Comparison of ENCODE assay signal across 9 cellular contexts in the genomic region with DNA sequence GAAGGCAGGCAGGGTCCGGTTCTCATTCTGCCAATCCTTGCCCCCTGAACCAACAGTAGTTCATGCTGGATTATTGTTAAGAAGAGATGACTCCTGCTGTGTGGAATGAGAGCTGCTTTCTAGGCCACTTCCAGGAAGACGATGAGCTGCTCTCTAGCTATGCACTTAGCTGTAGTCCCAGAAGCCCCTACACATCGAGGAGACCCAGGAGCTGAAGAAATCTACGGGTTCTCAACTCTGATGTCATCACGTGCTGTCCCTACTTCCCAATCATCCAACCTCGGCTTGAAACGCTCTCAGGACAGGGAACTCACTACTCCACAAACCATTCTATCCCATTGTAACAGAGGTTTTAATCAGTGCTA. TPM values are rescaled to one million over a fixed set of nuclear protein-coding genes. Genes with fewer than 3 reads are reported as not detected.
DNase-seq lines count a peak whose midpoint lies in the region; ATAC-seq, FAIRE-seq and TF ChIP-seq lines count a peak whose summit lies in the region.
"Had no signal": no experiment of that assay in that cellular context is flagged by ENCODE, and none has a peak within 500 bp of the region (broad histone marks: within the 10 kb centered on the region; RNA-seq: fewer than 3 reads in every experiment).

No MANE protein-coding gene starts in this region.

- no peaks in the 10 kb centered on the region for H3K36me3 ChIP-seq in mesodermal cell (ENCODE audit: control insufficient read depth, insufficient read depth, low read length)
- H3K36me3 ChIP-seq: pancreas had no signal

- no peaks in the 10 kb centered on the region for H3K9me3 ChIP-seq in A549
- no peaks in the 10 kb centered on the region for H3K9me3 ChIP-seq in mesodermal cell (ENCODE audit: control insufficient read depth, low read length)
- H3K9me3 ChIP-seq: pancreas had no signal

- CTCF ChIA-PET in A549 (lab: Yijun Ruan, JAX) = interaction anchor here (0.6 to 1.6 kb wide), 3 partner anchors 10 to 86 kb away, joined by 3 to 7 read pairs (median 6); a partner anchor contains a TSS

- DNase-seq in A549 (ENCODE audit: low read depth in 1 of 2, low spot score in 1 of 2) (no peak), HT1080 (ENCODE audit: low read depth) (peak; percentile 67), NCI-H82 treated with DMSO at 0.1 percent for 48 hours (lab: John Stamatoyannopoulos, UW; ENCODE audit: unreplicated experiment) (no peak), mucosa of gallbladder (ENCODE audit: low spot score) (no peak)
- no peak for DNase-seq in stimulated activated CD4-positive, alpha-beta T cell treated with anti-CD3 and anti-CD28 coated beads, Interleukin-15, amount 100 ng/mL, for 24 hours
- DNase-seq: pancreas had no signal

- H3K4me3 ChIP-seq in A549 (no peak overlapping the region), mesodermal cell (ENCODE audit: extremely low read depth, insufficient read depth, low read length, poor library complexity, severe bottlenecking) (no peak overlapping the region)
- H3K4me3 ChIP-seq: pancreas had no signal

- no peak for TF ChIP-seq EP300 in A549 (IDR thresholded peaks at IDR 0.05)

- H3K27ac ChIP-seq in A549 (no peak overlapping the region), mesodermal cell (ENCODE audit: low read depth, low read length, severe bottlenecking) (peak overlapping the region; percentile 72)
- H3K27ac ChIP-seq: pancreas had no signal

- no peak for TF ChIP-seq POLR2A in A549 (IDR thresholded peaks at IDR 0.05; ENCODE audit: low read length)

- 0 out of 3 replicates have a peak, but pooled peaks cover 10% of the 10 kb centered on the region for H3K4me1 ChIP-seq in A549
- H3K4me1 ChIP-seq in mesodermal cell (ENCODE audit: control insufficient read depth, insufficient read depth, low read length, poor library complexity, severe bottlenecking) = peaks cover 20% of the 10 kb centered on the region
- H3K4me1 ChIP-seq: pancreas had no signal

- ATAC-seq in A549 (peak; percentile 34 to 62; a peak in 3 of 6 replicates), esophagus mucosa (peak; percentile 36), GM21786 (IDR thresholded peaks at IDR 0.05; ENCODE audit: unreplicated experiment) (no peak)

- no peak for TF ChIP-seq RAD21 in A549 (conservative IDR thresholded peaks at IDR 0.05 in 1 of 2, IDR thresholded peaks at IDR 0.05 in 1 of 2)

- no peak for FAIRE-seq in A549 (lab: Jason Lieb, UNC)
- FAIRE-seq: pancreas had no signal

- no peak for TF ChIP-seq CTCF in A549 (IDR thresholded peaks at IDR 0.05)

- H3K4me2 ChIP-seq in A549 = no peak overlapping the region

- POLR2A ChIA-PET in A549 (lab: Yijun Ruan, JAX) = no interaction called here

- 50% methylated on average over 7 of the region's 7 CpGs for WGBS in A549 (ENCODE audit: missing lambda C conversion rate)
- WGBS in mesodermal cell (ENCODE audit: insufficient coverage in 2 of 2), 2 experiments = 62 to 75% methylated on average over 4 of the region's 7 CpGs

TF ChIP-seq in A549, 52 proteins besides CTCF, POLR2A, EP300 and RAD21:
- TF ChIP-seq CHD4 (IDR thresholded peaks at IDR 0.05; ENCODE audit: borderline replicate concordance) = no peak
- no peak for TF ChIP-seq MAZ (IDR thresholded peaks at IDR 0.05; ENCODE audit: borderline replicate concordance, low read depth, low read length)
- TF ChIP-seq, protein P1, sequence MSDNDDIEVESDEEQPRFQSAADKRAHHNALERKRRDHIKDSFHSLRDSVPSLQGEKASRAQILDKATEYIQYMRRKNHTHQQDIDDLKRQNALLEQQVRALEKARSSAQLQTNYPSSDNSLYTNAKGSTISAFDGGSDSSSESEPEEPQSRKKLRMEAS (IDR thresholded peaks at IDR 0.05) = no peak
- TF ChIP-seq FOSL2 (IDR thresholded peaks at IDR 0.05) = no peak
- no peak for TF ChIP-seq FOSL2 (CRISPR knock-in tag; IDR thresholded peaks at IDR 0.05)

RNA-seq across cellular contexts. Expression of a gene that starts 29.0 kb away (rescaled TPM):
- polyA plus RNA-seq in A549 (2011; rRNA removed) = 21.4 and 26.5 TPM in 2 replicates
- 11.8 and 18.6 TPM in 2 replicates for polyA plus RNA-seq in A549 (2012; cell fraction: cytosol; rRNA removed)
- 8.6 and 9.6 TPM in 2 replicates for polyA plus RNA-seq in A549 (2012; cell fraction: nucleus; rRNA removed)
- 13.4 to 14.7 TPM (median 14.2 TPM) in 3 replicates for polyA plus RNA-seq in A549 (2017; fragmentation: RNase III; extraction: RNeasy Plus Mini Kit Qiagen cat#74134 plus additional on column Dnase treatment)
- polyA minus RNA-seq in A549 (2011; rRNA and poly(A)+ RNA removed) = 45.9 and 48.2 TPM in 2 replicates
- 11.2 and 12.3 TPM in 2 replicates for total RNA-seq in HT1080 (2014; rRNA removed; shearing (Covaris generic))
- polyA plus RNA-seq in HT1080 (2015; cell fraction: cytosol; rRNA removed) = 9.9 and 10.0 TPM in 2 replicates
- polyA plus RNA-seq in HT1080 (2015; cell fraction: nucleus; rRNA removed) = 7.6 and 7.8 TPM in 2 replicates
- total RNA-seq in esophagus mucosa = 208 TPM
- 34.1 TPM for polyA plus RNA-seq in mesodermal cell (2013, experiment 1 of 2)
- polyA plus RNA-seq in mesodermal cell (2013, experiment 2 of 2) = 37.5 TPM
- 38.3 TPM for total RNA-seq in mucosa of gallbladder
